9 cellular contexts compared by ENCODE assay signal in the genomic region with DNA sequence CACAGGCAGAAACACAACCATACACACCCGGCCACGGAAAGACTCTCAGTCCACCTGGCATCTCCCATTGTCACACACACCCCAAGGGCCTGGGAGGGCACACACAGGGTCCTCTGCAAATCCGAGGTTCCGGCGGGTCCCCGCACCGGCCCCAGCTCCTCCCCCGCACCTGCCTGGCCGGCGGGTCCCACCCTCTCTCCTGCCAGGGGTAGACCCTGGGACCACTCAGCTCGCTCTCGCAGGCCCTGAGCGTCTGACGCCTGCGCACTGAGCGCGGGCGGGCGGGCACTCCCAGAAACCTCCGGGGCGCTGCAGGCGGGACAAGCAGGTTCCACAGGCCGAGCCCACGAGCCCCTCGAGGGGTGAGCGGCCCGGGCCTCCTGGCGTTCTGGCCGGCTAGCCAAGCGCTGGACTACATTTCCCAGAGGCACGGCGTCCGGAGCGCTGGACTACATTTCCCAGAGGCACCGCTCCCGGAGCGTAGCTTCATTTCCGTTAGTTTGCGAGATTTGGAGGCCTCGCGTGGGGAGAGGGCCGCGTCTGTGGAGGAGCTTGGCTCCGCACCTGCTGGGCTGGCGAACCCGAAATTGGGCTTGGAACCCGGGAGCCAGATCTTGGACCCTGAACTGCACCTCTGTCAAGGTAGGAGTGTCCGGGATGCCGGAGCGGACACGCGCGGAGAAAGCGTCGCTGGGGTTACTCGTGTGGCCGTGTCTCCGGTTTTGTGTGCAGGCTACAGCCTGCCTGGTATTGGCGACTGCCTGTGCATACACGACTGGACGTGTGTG. TPM values are rescaled to one million over a fixed set of nuclear protein-coding genes. Genes with fewer than 3 reads are reported as not detected.
A peak's percentile ranks its signal among the peaks of the same experiment; 100 is the strongest.
DNase-seq lines count a peak whose midpoint lies in the region; ATAC-seq, FAIRE-seq and TF ChIP-seq lines count a peak whose summit lies in the region.
"Had no signal": no experiment of that assay in that cellular context is flagged by ENCODE, and none has a peak within 500 bp of the region (broad histone marks: within the 10 kb centered on the region; RNA-seq: fewer than 3 reads in every experiment).

A gene (plus strand): TSS at position 505 of the 788 bp plus-strand sequence. CDS start 10,686 bp downstream, outside the sequence.

- peaks cover 17% of the 10 kb centered on the region for H3K36me3 Mint-ChIP-seq in chondrocyte (ENCODE audit: low read depth)

- intact Hi-C loops in kidney (cut with DNase I): no loop called here

- H3K4me3 Mint-ChIP-seq in chondrocyte (ENCODE audit: unreplicated experiment): peak within 1 kb of the TSS; percentile 86

- H3K4me3 ChIP-seq in kidney (ENCODE audit: low read length in 2 of 2): peak within 1 kb of the TSS; percentile 98 to 100

- H3K27me3 Mint-ChIP-seq in chondrocyte (ENCODE audit: low read depth): no peaks in the 10 kb centered on the region

- peak within 1 kb of the TSS; percentile 90 for H3K27ac Mint-ChIP-seq in chondrocyte (ENCODE audit: unreplicated experiment)

- DNase-seq in AG20443 (ENCODE audit: low spot score) (peak; percentile 96), NCI-H510A (lab: John Stamatoyannopoulos, UW) (peak; percentile 93), chondrocyte (ENCODE audit: low spot score) (peak; percentile 97), kidney (peak; percentile 98)
- peak; percentile 73 to 74 for DNase-seq in activated CD4-positive, alpha-beta T cell treated with anti-CD3 and anti-CD28 coated beads for 24 hours (ENCODE audit: low read depth in 2 of 2)
- DNase-seq in stimulated activated CD4-positive, alpha-beta T cell treated with anti-CD3 and anti-CD28 coated beads, Interleukin-15, amount 100 ng/mL, for 1 hour (ENCODE audit: low read depth in 1 of 2, low spot score in 1 of 2): peak; percentile 71 to 72

- peak; percentile 8 for FAIRE-seq in kidney (lab: Jason Lieb, UNC)
- FAIRE-seq: colon had no signal

- H3K4me1 ChIP-seq in kidney (ENCODE audit: control insufficient read depth in 1 of 2, insufficient read depth in 1 of 2, low read depth in 1 of 2, low read length in 2 of 2): peaks cover 6 to 9% of the 10 kb centered on the region in 2 donors

- H3K9ac ChIP-seq in kidney (ENCODE audit: low read length in 2 of 2): peak within 1 kb of the TSS; percentile 97

- TF ChIP-seq CTCF in chondrocyte (IDR thresholded peaks at IDR 0.05) (no peak), kidney (IDR thresholded peaks at IDR 0.05; ENCODE audit: borderline replicate concordance, extremely low read depth, insufficient read depth) (no peak)

- ATAC-seq in GM19043 (IDR thresholded peaks at IDR 0.05; ENCODE audit: low read depth, unreplicated experiment) (peak; percentile 81), HG03378 (IDR thresholded peaks at IDR 0.05; ENCODE audit: unreplicated experiment) (peak; percentile 89)

- H3K36me3 ChIP-seq in kidney (ENCODE audit: control insufficient read depth in 1 of 2, insufficient read depth in 2 of 2, low read length in 2 of 2): no peaks in the 10 kb centered on the region

- peaks cover 3 to 10% of the 10 kb centered on the region in 2 donors for H3K9me3 ChIP-seq in kidney (ENCODE audit: control insufficient read depth in 1 of 2, low read length in 2 of 2)

- peaks cover 28% of the 10 kb centered on the region for H3K4me1 Mint-ChIP-seq in chondrocyte (ENCODE audit: low read depth)

- peaks cover 31% of the 10 kb centered on the region for H3K9me3 Mint-ChIP-seq in chondrocyte (ENCODE audit: low read depth)

- H3K27ac ChIP-seq in kidney (ENCODE audit: low read depth in 2 of 2, low read length in 2 of 2): peak within 1 kb of the TSS; percentile 85 to 87

RNA-seq across cellular contexts. Expression of the gene that starts here (rescaled TPM):
- total RNA-seq in chondrocyte (7.1 to 12.0 TPM (median 7.3 TPM) in 3 replicates), kidney (11.9 TPM)
- 5.9 TPM for polyA plus RNA-seq in kidney (ENCODE audit: insufficient read depth, low read depth, low replicate concordance)

Comparison
In these comparisons a context has a peak if more than half of its experiments do, and no peak if none do; other contexts are left out.
1. Peak in every context shown above with its lines: DNase-seq, ATAC-seq, H3K4me3 ChIP-seq and H3K27ac ChIP-seq.